In the genomic region with DNA sequence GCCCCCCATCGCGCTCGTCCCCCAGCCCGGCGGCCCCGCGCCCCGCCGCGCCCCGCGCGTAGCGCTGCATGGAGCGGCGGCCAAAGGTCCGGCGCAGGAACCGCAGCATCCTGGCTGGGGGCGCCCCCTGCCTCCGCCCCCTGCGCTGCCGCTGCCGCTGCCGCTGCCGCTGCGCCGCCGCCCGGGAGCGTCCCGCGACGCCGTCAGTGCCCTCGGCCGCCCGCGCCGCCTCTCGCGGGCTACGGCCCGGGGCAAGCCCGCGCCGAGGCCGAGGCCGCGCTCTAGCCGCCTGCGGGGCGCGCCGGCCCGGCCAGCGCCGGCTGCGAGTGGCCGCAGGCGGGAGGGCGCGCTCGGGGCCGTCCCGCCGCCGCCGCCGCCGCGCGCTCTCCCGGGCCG, we compare ENCODE assay signal across 8 cellular contexts. TPM values are rescaled to one million over a fixed set of nuclear protein-coding genes. Genes with fewer than 3 reads are reported as not detected.
DNase-seq lines count a peak whose midpoint lies in the region; ATAC-seq, FAIRE-seq and TF ChIP-seq lines count a peak whose summit lies in the region.

No MANE protein-coding gene starts in this region.

- H3K27me3 Mint-ChIP-seq in stimulated activated naive B cell treated with anti-CD40 and anti-IgM and Interleukin-4, amounts not matched to agents 10 μg/mL and 1 μg/mL and 100 μg/mL, for 72 hours = peaks cover 63 to 70% of the 10 kb centered on the region in 2 donors

- peaks cover 3 to 6% of the 10 kb centered on the region in 2 donors for H3K36me3 Mint-ChIP-seq in stimulated activated naive B cell treated with anti-CD40 and anti-IgM and Interleukin-4, amounts not matched to agents 10 μg/mL and 1 μg/mL and 100 μg/mL, for 72 hours

- ATAC-seq in GM19395 (IDR thresholded peaks at IDR 0.05; ENCODE audit: unreplicated experiment) (peak; percentile 26), HG03135 (IDR thresholded peaks at IDR 0.05; ENCODE audit: unreplicated experiment) (peak; percentile 27)
- ATAC-seq in stimulated activated naive B cell treated with anti-CD40 and anti-IgM and Interleukin-4, amounts not matched to agents 10 μg/mL and 1 μg/mL and 100 μg/mL, for 72 hours (replicated peaks) = peak; percentile 16 to 17

- intact Hi-C loops in adrenal gland (cut with DNase I) = loop anchor here (5.0 to 10.0 kb wide), 2 partner anchors 126 to 128 kb away; no protein-coding TSS in a partner anchor

- TF ChIP-seq CTCF in bronchial epithelial cell (IDR thresholded peaks at IDR 0.05; ENCODE audit: insufficient read depth, low read length, severe bottlenecking) = no peak
- no peak for TF ChIP-seq CTCF in adrenal gland (IDR thresholded peaks at IDR 0.05)

- H3K4me3 Mint-ChIP-seq in stimulated activated naive B cell treated with anti-CD40 and anti-IgM and Interleukin-4, amounts not matched to agents 10 μg/mL and 1 μg/mL and 100 μg/mL, for 72 hours = no peak overlapping the region

- FAIRE-seq in bronchial epithelial cell (lab: Jason Lieb, UNC) = no peak

- no peak for TF ChIP-seq POLR2A in adrenal gland (IDR thresholded peaks at IDR 0.05)

- peak; percentile 61 for DNase-seq in DMS53 (lab: John Stamatoyannopoulos, UW)
- no peak for DNase-seq in bronchial epithelial cell (ENCODE audit: low read depth)
- DNase-seq in stimulated activated naive B cell treated with anti-CD40 and anti-IgM and Interleukin-4, amounts not matched to agents 10 μg/mL and 1 μg/mL and 100 μg/mL, for 72 hours = no peak
- DNase-seq in foreskin melanocyte = no peak
- no peak for DNase-seq in adrenal gland
- DNase-seq in hippocampal formation (lab: John Stamatoyannopoulos, UW) = no peak

- WGBS in adrenal gland, 4 donors = 0 to 1% (median 1%) methylated on average over 3 to 75 of the region's 75 CpGs; no CpG with 5 or more reads in 1 of the 4 donors

- H3K9me3 Mint-ChIP-seq in stimulated activated naive B cell treated with anti-CD40 and anti-IgM and Interleukin-4, amounts not matched to agents 10 μg/mL and 1 μg/mL and 100 μg/mL, for 72 hours = no peaks in the 10 kb centered on the region

- no peaks in the 10 kb centered on the region for H3K27me3 ChIP-seq in bronchial epithelial cell (ENCODE audit: control insufficient read depth, insufficient read depth, low read length)
- H3K27me3 ChIP-seq in adrenal gland = no peaks in the 10 kb centered on the region

- H3K36me3 ChIP-seq in bronchial epithelial cell (ENCODE audit: control insufficient read depth, insufficient read depth, low read length) (no peaks in the 10 kb centered on the region), adrenal gland (replicated peaks in 1 of 2) (no peaks in the 10 kb centered on the region)

- peak overlapping the region in 1 of 5 donors; percentile 5 for H3K27ac ChIP-seq in adrenal gland

- no peaks in the 10 kb centered on the region for H3K9me3 ChIP-seq in adrenal gland (replicated peaks in 1 of 3)

- H3K4me3 ChIP-seq in bronchial epithelial cell (ENCODE audit: low read depth, low read length) (peak overlapping the region; percentile 75), adrenal gland (peak overlapping the region in 1 of 4 donors; percentile 61)

- peaks cover 9 to 11% of the 10 kb centered on the region in 2 donors for H3K4me1 Mint-ChIP-seq in stimulated activated naive B cell treated with anti-CD40 and anti-IgM and Interleukin-4, amounts not matched to agents 10 μg/mL and 1 μg/mL and 100 μg/mL, for 72 hours

- H3K4me1 ChIP-seq in adrenal gland (replicated peaks in 1 of 2) = peaks cover 0 to 35% of the 10 kb centered on the region in 2 donors

- H3K27ac Mint-ChIP-seq in stimulated activated naive B cell treated with anti-CD40 and anti-IgM and Interleukin-4, amounts not matched to agents 10 μg/mL and 1 μg/mL and 100 μg/mL, for 72 hours = no peak overlapping the region

RNA-seq across cellular contexts. Expression of a gene that starts 0.5 kb away (rescaled TPM):
- total RNA-seq in bronchial epithelial cell = 30.3 and 47.7 TPM in 2 replicates
- 10 to 100 TPM; 13.4 to 26.7 (median 18.7) TPM for total RNA-seq in adrenal gland
- 10 to 100 TPM in 1 of 3 donors, 1 to 10 TPM in 2; 7.4 to 37.2 (median 9.2) TPM for polyA plus RNA-seq in adrenal gland
